In the genomic region with DNA sequence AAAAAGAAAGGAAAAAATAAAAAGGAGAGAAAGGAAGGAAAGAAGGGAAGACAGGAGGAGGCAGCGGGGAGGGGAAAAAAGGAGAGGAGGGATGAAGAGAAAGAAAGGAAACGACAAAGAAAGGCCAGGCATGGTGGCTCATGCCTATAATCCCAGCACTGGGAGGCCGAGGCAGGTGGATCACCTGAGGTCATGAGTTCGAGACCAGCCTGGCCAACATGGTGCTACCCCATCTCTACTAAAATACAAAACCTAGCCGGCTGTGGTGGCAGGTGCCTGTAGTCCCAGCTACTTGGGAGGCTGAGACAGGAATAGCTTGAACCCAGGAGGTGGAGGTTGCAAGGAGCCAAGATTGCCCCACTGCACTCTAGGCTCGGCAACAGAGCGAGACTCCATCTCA, we compare ENCODE assay signal across 26 cellular contexts.
"Had no signal": no experiment of that assay in that cellular context is flagged by ENCODE, and none has a peak within 500 bp of the region (broad histone marks: within the 10 kb centered on the region; RNA-seq: fewer than 3 reads in every experiment).

No MANE protein-coding gene starts in this region.

- H3K4me3 ChIP-seq: esophagus squamous epithelium had no signal

- H3K27me3 ChIP-seq: brain microvascular endothelial cell, esophagus squamous epithelium had no signal

- H3K36me3 Mint-ChIP-seq: activated naive CD8-positive, alpha-beta T cell had no signal

- H3K27ac Mint-ChIP-seq: activated CD4-positive, alpha-beta memory T cell treated with anti-CD3 and anti-CD28 coated beads, Interleukin-2, amount 10 ng/mL, durations not matched to agents 7 days and 5 days; activated CD4-positive, alpha-beta T cell treated with anti-CD3 and anti-CD28 coated beads for 36 hours; activated CD4-positive, alpha-beta T cell treated with anti-CD3 and anti-CD28 coated beads, Interleukin-2, amount 10 ng/mL, durations not matched to agents 24 days and 14 days; activated naive CD8-positive, alpha-beta T cell; activated T-cell treated with anti-CD3 and anti-CD28 coated beads, Interleukin-2, amount 50 U/mL, for 24 hours; activated T-cell treated with anti-CD3 and anti-CD28 coated beads, Interleukin-2, amount 50 U/mL, for 72 hours had no signal

- H3K4me3 Mint-ChIP-seq: activated CD4-positive, alpha-beta memory T cell treated with anti-CD3 and anti-CD28 coated beads, Interleukin-2, amount 10 ng/mL, durations not matched to agents 7 days and 5 days; activated CD4-positive, alpha-beta T cell treated with anti-CD3 and anti-CD28 coated beads for 36 hours; activated CD4-positive, alpha-beta T cell treated with anti-CD3 and anti-CD28 coated beads, Interleukin-2, amount 10 ng/mL, durations not matched to agents 24 days and 14 days; activated naive CD8-positive, alpha-beta T cell; activated T-cell treated with anti-CD3 and anti-CD28 coated beads, Interleukin-2, amount 50 U/mL, for 24 hours; activated T-cell treated with anti-CD3 and anti-CD28 coated beads, Interleukin-2, amount 50 U/mL, for 72 hours; central memory CD8-positive, alpha-beta T cell; effector memory CD8-positive, alpha-beta T cell had no signal

- H3K9me3 ChIP-seq: esophagus squamous epithelium had no signal

- H3K27ac ChIP-seq: brain microvascular endothelial cell, epithelial cell of prostate, esophagus squamous epithelium had no signal

- H3K9me3 Mint-ChIP-seq: activated CD4-positive, alpha-beta memory T cell treated with anti-CD3 and anti-CD28 coated beads, Interleukin-2, amount 10 ng/mL, durations not matched to agents 7 days and 5 days; activated CD4-positive, alpha-beta T cell treated with anti-CD3 and anti-CD28 coated beads, Interleukin-2, amount 10 ng/mL, durations not matched to agents 24 days and 14 days; activated T-cell treated with anti-CD3 and anti-CD28 coated beads, Interleukin-2, amount 50 U/mL, for 24 hours; activated T-cell treated with anti-CD3 and anti-CD28 coated beads, Interleukin-2, amount 50 U/mL, for 72 hours; central memory CD8-positive, alpha-beta T cell; effector memory CD8-positive, alpha-beta T cell had no signal

- ATAC-seq: activated CD4-positive, alpha-beta T cell treated with anti-CD3 and anti-CD28 coated beads for 36 hours; activated T-cell treated with anti-CD3 and anti-CD28 coated beads, Interleukin-2, amount 50 U/mL, for 72 hours; effector memory CD8-positive, alpha-beta T cell had no signal

- H3K36me3 ChIP-seq: brain microvascular endothelial cell had no signal

- H3K27me3 Mint-ChIP-seq: activated CD4-positive, alpha-beta memory T cell treated with anti-CD3 and anti-CD28 coated beads, Interleukin-2, amount 10 ng/mL, durations not matched to agents 7 days and 5 days; activated CD4-positive, alpha-beta T cell treated with anti-CD3 and anti-CD28 coated beads for 36 hours; activated CD4-positive, alpha-beta T cell treated with anti-CD3 and anti-CD28 coated beads, Interleukin-2, amount 10 ng/mL, durations not matched to agents 24 days and 14 days; activated naive CD8-positive, alpha-beta T cell; activated T-cell treated with anti-CD3 and anti-CD28 coated beads, Interleukin-2, amount 50 U/mL, for 24 hours; central memory CD8-positive, alpha-beta T cell; effector memory CD8-positive, alpha-beta T cell had no signal

- DNase-seq: activated CD4-positive, alpha-beta memory T cell treated with anti-CD3 and anti-CD28 coated beads, Interleukin-2, amount 10 ng/mL, durations not matched to agents 7 days and 5 days; activated CD4-positive, alpha-beta T cell treated with anti-CD3 and anti-CD28 coated beads for 36 hours; activated CD4-positive, alpha-beta T cell treated with anti-CD3 and anti-CD28 coated beads, Interleukin-2, amount 10 ng/mL, durations not matched to agents 24 days and 14 days; activated CD4-positive, CD25-positive, alpha-beta regulatory T cell; activated CD4-positive, CD25-positive, alpha-beta regulatory T cell treated with anti-CD3 and anti-CD28 coated beads, Interleukin-2, amount 50 U/mL, for 72 hours; activated CD8-positive, alpha-beta memory T cell treated with anti-CD3 and anti-CD28 coated beads, Interleukin-2, amount 50 U/mL, for 48 hours; activated gamma-delta T cell; activated naive CD4-positive, alpha-beta T cell; activated naive CD4-positive, alpha-beta T cell treated with anti-CD3 and anti-CD28 coated beads, Interleukin-2, amount 50 U/mL, for 16 hours; activated T-cell treated with anti-CD3 and anti-CD28 coated beads for 4 hours; activated T-cell treated with anti-CD3 and anti-CD28 coated beads, Interleukin-2, amount 50 U/mL, for 24 hours; activated T-cell treated with anti-CD3 and anti-CD28 coated beads, Interleukin-2, amount 50 U/mL, for 72 hours; amniotic stem cell; anterior cingulate cortex; brain microvascular endothelial cell; cortex of kidney; dermis blood vessel endothelial cell; effector CD4-positive, alpha-beta T cell; effector memory CD8-positive, alpha-beta T cell; esophagus squamous epithelium; glutamatergic neuron; T-helper 1 cell; T-helper 2 cell had no signal
